In genomic region chr1:19846338-19846737, GRCh38 we compare ENCODE assay signal across 22 cellular contexts. TPM values are rescaled to one million over a fixed set of nuclear protein-coding genes. Genes with fewer than 3 reads are reported as not detected.
A peak's percentile ranks its signal among the peaks of the same experiment; 100 is the strongest.
DNase-seq lines count a peak whose midpoint lies in the region; ATAC-seq, FAIRE-seq and TF ChIP-seq lines count a peak whose summit lies in the region.
"Had no signal": no experiment of that assay in that cellular context is flagged by ENCODE, and none has a peak within 500 bp of the region (broad histone marks: within the 10 kb centered on the region; RNA-seq: fewer than 3 reads in every experiment).

No MANE protein-coding gene starts in this region.

- WGBS in pancreas, 2 donors, result 97 to 100% methylated on average over 3 of the region's 3 CpGs

- no peaks in the 10 kb centered on the region for H3K4me1 Mint-ChIP-seq in stimulated activated memory B cell treated with anti-CD40 and anti-IgM and Interleukin-4, amounts not matched to agents 10 μg/mL and 1 μg/mL and 100 μg/mL, for 72 hours
- H3K4me1 Mint-ChIP-seq: CD4-positive, alpha-beta memory T cell had no signal

- H3K27ac ChIP-seq in pancreas, result no peak overlapping the region
- H3K27ac ChIP-seq: GM23248 had no signal

- H3K36me3 ChIP-seq in pancreas, result no peaks in the 10 kb centered on the region

- H3K27ac Mint-ChIP-seq in stimulated activated memory B cell treated with anti-CD40 and anti-IgM and Interleukin-4, amounts not matched to agents 10 μg/mL and 1 μg/mL and 100 μg/mL, for 72 hours, result no peak overlapping the region
- H3K27ac Mint-ChIP-seq: CD4-positive, alpha-beta memory T cell; H9 had no signal

- intact Hi-C loops in left colon (cut with DNase I, micrococcal nuclease), result no loop called here
- intact Hi-C loops in pancreas (cut with DNase I), result no loop called here

- H3K27me3 ChIP-seq in pancreas, result no peaks in the 10 kb centered on the region

- ATAC-seq in left colon (peak; percentile 85), pancreas (no peak), GM19395 (IDR thresholded peaks at IDR 0.05; ENCODE audit: unreplicated experiment) (no peak)
- ATAC-seq in stimulated activated memory B cell treated with anti-CD40 and anti-IgM and Interleukin-4, amounts not matched to agents 10 μg/mL and 1 μg/mL and 100 μg/mL, for 72 hours, result no peak
- ATAC-seq: HCT116 had no signal

- no peaks in the 10 kb centered on the region for H3K36me3 Mint-ChIP-seq in stimulated activated memory B cell treated with anti-CD40 and anti-IgM and Interleukin-4, amounts not matched to agents 10 μg/mL and 1 μg/mL and 100 μg/mL, for 72 hours
- H3K36me3 Mint-ChIP-seq: CD4-positive, alpha-beta memory T cell had no signal

- DNase-seq in left colon (peak in 1 of 2 donors; percentile 18), pancreas (no peak), NCI-H345 treated with DMSO at 0.1 percent for 48 hours (lab: John Stamatoyannopoulos, UW; ENCODE audit: unreplicated experiment) (no peak)
- DNase-seq: C1 segment of cervical spinal cord; Calu3; CD4-positive, alpha-beta memory T cell; COR-L47; DMS53; DMS79 treated with DMSO at 0.1 percent for 48 hours; GM23248; H9 had no signal

- no peak overlapping the region for H3K4me3 Mint-ChIP-seq in stimulated activated memory B cell treated with anti-CD40 and anti-IgM and Interleukin-4, amounts not matched to agents 10 μg/mL and 1 μg/mL and 100 μg/mL, for 72 hours
- H3K4me3 Mint-ChIP-seq: CD4-positive, alpha-beta memory T cell; H9 had no signal

- H3K9me3 Mint-ChIP-seq in stimulated activated memory B cell treated with anti-CD40 and anti-IgM and Interleukin-4, amounts not matched to agents 10 μg/mL and 1 μg/mL and 100 μg/mL, for 72 hours, result no peaks in the 10 kb centered on the region
- H3K9me3 Mint-ChIP-seq: CD4-positive, alpha-beta memory T cell; H9 had no signal

- FAIRE-seq in colon (lab: Jason Lieb, UNC) (peak; percentile 43), pancreas (lab: Jason Lieb, UNC) (peak; percentile 23)
- FAIRE-seq: GM12892 had no signal

- H3K4me1 ChIP-seq in pancreas, result no peaks in the 10 kb centered on the region

- peaks cover 25% of the 10 kb centered on the region for H3K27me3 Mint-ChIP-seq in stimulated activated memory B cell treated with anti-CD40 and anti-IgM and Interleukin-4, amounts not matched to agents 10 μg/mL and 1 μg/mL and 100 μg/mL, for 72 hours

- no peaks in the 10 kb centered on the region for H3K9me3 ChIP-seq in pancreas

- H3K4me3 ChIP-seq in pancreas, result no peak overlapping the region
- H3K4me3 ChIP-seq: GM23248 had no signal

- TF ChIP-seq CTCF in pancreas (IDR thresholded peaks at IDR 0.05), result no peak

RNA-seq across cellular contexts. Expression of gene RNF186, which starts 31.3 kb away (rescaled TPM):
- total RNA-seq in left colon (10 to 100 TPM; 50.3 to 53.7 TPM), pancreas (10 to 100 TPM; 18.1 to 29.6 (median 27.2) TPM)
- polyA plus RNA-seq in pancreas, result 10 to 100 TPM; 13.2 to 14.9 TPM
- total RNA-seq: A172; A673; Calu3; CD4-positive, alpha-beta memory T cell; Daoy; G401; GM23248; H4; H9 had no signal
- polyA plus RNA-seq: BJ; CD4-positive, alpha-beta memory T cell; GM23248 had no signal

RNA-seq across cellular contexts. Expression of gene OTUD3, which starts 35.9 kb away (rescaled TPM):
- total RNA-seq in left colon (10 to 100 TPM in 1 of 2 donors, 1 to 10 TPM in 1; 9.6 to 11.1 TPM), pancreas (1 to 10 TPM; 3.0 to 4.1 (median 3.4) TPM)
- 1 to 10 TPM; 2.0 to 2.9 TPM for polyA plus RNA-seq in pancreas

RNA-seq across cellular contexts. Expression of gene TMCO4, which starts 46.6 kb away (rescaled TPM):
- total RNA-seq in left colon (10 to 100 TPM; 28.9 to 31.1 TPM), pancreas (10 to 100 TPM; 12.6 to 22.2 (median 14.7) TPM)
- polyA plus RNA-seq in pancreas, result 10 to 100 TPM; 23.9 to 25.1 TPM
